ENCODE assay signal across 8 cellular contexts in the genomic region with DNA sequence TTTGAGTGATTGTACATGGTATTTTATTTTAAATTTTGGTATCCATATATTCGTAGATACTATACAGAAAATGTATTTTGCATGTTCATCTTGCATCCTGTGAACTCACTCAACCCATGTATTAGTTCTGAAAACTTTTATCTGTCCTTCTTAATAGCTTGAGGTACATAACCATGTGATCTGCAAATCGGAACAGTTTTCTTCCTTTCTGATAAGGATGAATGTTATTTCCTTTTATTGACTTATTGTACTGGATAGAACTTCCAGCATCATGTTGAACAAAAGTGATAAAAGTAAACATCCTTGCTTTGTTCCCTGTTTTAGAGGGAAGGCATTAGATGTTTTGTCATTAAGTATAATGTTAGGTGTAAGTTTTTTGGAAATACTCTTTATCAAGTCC.
"Had no signal": no experiment of that assay in that cellular context is flagged by ENCODE, and none has a peak within 500 bp of the region (broad histone marks: within the 10 kb centered on the region; RNA-seq: fewer than 3 reads in every experiment).

No MANE protein-coding gene starts in this region.

- H3K4me3 ChIP-seq: GM12878 had no signal

- ATAC-seq: GM12878 had no signal

- DNase-seq: GDM1, GF-D8 had no signal

- FAIRE-seq: G401.6, GM12878, GM12891, GM12892, GM18507, GM19239 had no signal
